19 cellular contexts compared by ENCODE assay signal in the genomic region with DNA sequence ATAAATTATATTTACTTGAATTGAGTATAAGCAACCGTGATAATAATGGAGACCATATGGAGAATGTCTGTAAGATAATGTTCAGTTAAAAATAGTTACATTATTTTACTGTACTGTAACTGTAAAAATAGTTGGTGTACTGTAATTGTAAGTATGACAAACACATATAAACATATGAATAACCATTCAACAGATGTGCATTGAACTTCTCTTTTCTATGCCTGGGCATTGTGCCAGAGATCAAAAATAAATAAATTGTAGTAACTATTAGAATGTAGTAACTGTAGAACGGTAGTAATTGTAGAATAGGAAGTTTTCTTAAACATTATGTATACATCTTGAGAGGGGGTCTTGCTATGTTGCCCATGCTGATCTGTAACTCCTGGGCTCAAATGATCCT.
"Had no signal": no experiment of that assay in that cellular context is flagged by ENCODE, and none has a peak within 500 bp of the region (broad histone marks: within the 10 kb centered on the region; RNA-seq: fewer than 3 reads in every experiment).

No MANE protein-coding gene starts in this region.

- H3K27me3 ChIP-seq: right lobe of liver, thyroid gland, upper lobe of right lung had no signal

- ATAC-seq: activated CD4-positive, CD25-positive, alpha-beta regulatory T cell treated with anti-CD3 and anti-CD28 coated beads, Interleukin-2, amount 50 U/mL, for 24 hours; activated CD8-positive, alpha-beta memory T cell treated with anti-CD3 and anti-CD28 coated beads, Interleukin-2, amount 10 ng/mL, durations not matched to agents 7 days and 5 days; activated CD8-positive, alpha-beta T cell treated with anti-CD3 and anti-CD28 coated beads for 36 hours; activated naive CD4-positive, alpha-beta T cell treated with anti-CD3 and anti-CD28 coated beads, Interleukin-2, amount 50 U/mL, for 72 hours; left ventricle myocardium superior; T-helper 17 cell; upper lobe of right lung had no signal

- DNase-seq: activated CD4-positive, alpha-beta T cell treated with anti-CD3 and anti-CD28 coated beads, Interleukin-2, amount 10 ng/mL, durations not matched to agents 24 days and 14 days; activated CD8-positive, alpha-beta memory T cell treated with anti-CD3 and anti-CD28 coated beads, Interleukin-2, amount 10 ng/mL, durations not matched to agents 7 days and 5 days; activated CD8-positive, alpha-beta T cell treated with anti-CD3 and anti-CD28 coated beads for 36 hours; activated T-cell treated with anti-CD3 and anti-CD28 coated beads, Interleukin-2, amount 50 U/mL, for 1 hour; aorta; hippocampal formation; left ventricle myocardium superior; nephron progenitor cell; occipital lobe; posterior cingulate gyrus; right lobe of liver; stimulated activated CD4-positive, alpha-beta T cell treated with anti-CD3 and anti-CD28 coated beads, Interleukin-1b, Interleukin-23, amount 100 ng/mL, for 48 hours; T-helper 17 cell; thyroid gland; upper lobe of right lung had no signal

- H3K4me3 ChIP-seq: right lobe of liver, skin epidermis, thyroid gland, upper lobe of right lung had no signal

- H3K9me3 ChIP-seq: right lobe of liver, thyroid gland, upper lobe of right lung had no signal

- H3K27ac ChIP-seq: right lobe of liver, skin epidermis, VCaP had no signal

- H3K36me3 ChIP-seq: thyroid gland had no signal

- H3K4me1 ChIP-seq: upper lobe of right lung had no signal
